13 cellular contexts compared by ENCODE assay signal in the genomic region with DNA sequence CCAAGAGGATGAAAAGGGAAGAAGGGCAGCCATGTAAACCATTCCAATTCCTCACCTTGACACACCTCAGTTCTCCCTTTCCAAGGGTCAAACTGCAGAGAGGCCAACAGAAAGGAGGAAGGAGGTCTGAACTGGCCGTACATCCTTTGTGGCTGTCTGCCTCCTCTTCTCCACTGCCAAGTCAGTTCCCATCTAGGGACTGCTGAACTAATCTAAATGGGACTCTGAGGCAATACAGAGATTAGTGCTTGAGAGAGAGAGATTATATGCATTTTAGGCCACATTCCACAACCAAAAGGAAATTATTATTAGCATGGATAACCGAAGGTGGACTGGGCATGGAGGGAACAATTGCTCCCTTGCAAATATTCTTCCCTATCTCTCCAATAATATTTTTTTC. TPM values are rescaled to one million over a fixed set of nuclear protein-coding genes. Genes with fewer than 3 reads are reported as not detected.
DNase-seq lines count a peak whose midpoint lies in the region; ATAC-seq and TF ChIP-seq lines count a peak whose summit lies in the region.
"Had no signal": no experiment of that assay in that cellular context is flagged by ENCODE, and none has a peak within 500 bp of the region (broad histone marks: within the 10 kb centered on the region; RNA-seq: fewer than 3 reads in every experiment).

No MANE protein-coding gene starts in this region.

- peaks cover 14% of the 10 kb centered on the region for H3F3A ChIP-seq in MM.1S (ENCODE audit: insufficient read depth, low read length)

- intact Hi-C loops in left lung (cut with DNase I) = no loop called here

- TF ChIP-seq CTCF in AG09309 (IDR thresholded peaks at IDR 0.05; ENCODE audit: control insufficient read depth, insufficient read depth, low read depth, low read length, missing control alignments) = no peak
- TF ChIP-seq CTCF in MM.1S (IDR thresholded peaks at IDR 0.05; ENCODE audit: low read length) = no peak
- no peak for TF ChIP-seq CTCF in nephron progenitor cell (IDR thresholded peaks at IDR 0.05)
- TF ChIP-seq CTCF in left lung (IDR thresholded peaks at IDR 0.05) = no peak

- no peaks in the 10 kb centered on the region for H3K36me3 ChIP-seq in MM.1S (replicated peaks; ENCODE audit: insufficient read depth, low read length)
- H3K36me3 ChIP-seq in endocrine pancreas (ENCODE audit: control insufficient read depth, insufficient read depth, low read length) = no peaks in the 10 kb centered on the region
- no peaks in the 10 kb centered on the region for H3K36me3 ChIP-seq in left lung

- no peaks in the 10 kb centered on the region for H4K20me1 ChIP-seq in MM.1S (ENCODE audit: insufficient read depth, low read length)

- H3K27ac ChIP-seq in MM.1S (ENCODE audit: low read length) = no peak overlapping the region
- H3K27ac ChIP-seq in left lung = no peak overlapping the region

- H3K4me3 Mint-ChIP-seq in nephron progenitor cell = peak overlapping the region; percentile 99

- no peaks in the 10 kb centered on the region for H3K9me3 ChIP-seq in MM.1S (replicated peaks; ENCODE audit: insufficient read depth, low read length)
- H3K9me3 ChIP-seq in endocrine pancreas (ENCODE audit: control insufficient read depth, low read length) = no peaks in the 10 kb centered on the region
- no peaks in the 10 kb centered on the region for H3K9me3 ChIP-seq in left lung

- ATAC-seq in left lung = no peak

- no peaks in the 10 kb centered on the region for H3K9me3 Mint-ChIP-seq in nephron progenitor cell

- H3K27ac Mint-ChIP-seq in nephron progenitor cell = peak overlapping the region; percentile 29
- H3K27ac Mint-ChIP-seq: CD4-positive, CD25-positive, alpha-beta regulatory T cell had no signal

- H3K27me3 Mint-ChIP-seq in nephron progenitor cell (ENCODE audit: low read depth, poor library complexity) = no peaks in the 10 kb centered on the region

- peaks cover 30% of the 10 kb centered on the region for H3K4me1 ChIP-seq in MM.1S (ENCODE audit: low read length)
- peaks cover 19% of the 10 kb centered on the region for H3K4me1 ChIP-seq in endocrine pancreas (ENCODE audit: control insufficient read depth, insufficient read depth, low read length)
- peaks cover 31 to 54% of the 10 kb centered on the region in 2 donors for H3K4me1 ChIP-seq in left lung

- H3K4me3 ChIP-seq in AG09309 (ENCODE audit: control insufficient read depth, low read depth, low read length) (peak overlapping the region; percentile 1), MM.1S (ENCODE audit: low read length) (no peak overlapping the region), endocrine pancreas (ENCODE audit: control insufficient read depth, insufficient read depth, low read length) (peak overlapping the region; percentile 41), left lung (peak overlapping the region in 1 of 2 donors; percentile 63)

- no peak for DNase-seq in AG09309 (ENCODE audit: low read depth)
- DNase-seq in MM.1S = no peak
- no peak for DNase-seq in nephron progenitor cell
- DNase-seq in left lung = no peak
- no peak for DNase-seq in activated T-cell treated with anti-CD3 and anti-CD28 coated beads, Interleukin-2, amount 50 U/mL, for 1 hour
- DNase-seq in DMS153 (lab: John Stamatoyannopoulos, UW) = no peak
- no peak for DNase-seq in NCI-H345 (lab: John Stamatoyannopoulos, UW)
- DNase-seq: amniotic stem cell; CD4-positive, CD25-positive, alpha-beta regulatory T cell; stimulated activated CD4-positive, alpha-beta T cell treated with anti-CD3 and anti-CD28 coated beads, Interleukin-12 subunit alpha, Interleukin-12 subunit beta, amount 100 ng/mL, for 4 hours had no signal

- no peaks in the 10 kb centered on the region for H3K27me3 ChIP-seq in MM.1S (replicated peaks; ENCODE audit: insufficient read depth, low read length)
- H3K27me3 ChIP-seq in endocrine pancreas (ENCODE audit: control insufficient read depth, insufficient read depth, low read length) = no peaks in the 10 kb centered on the region
- peaks cover 0 to 3% of the 10 kb centered on the region in 2 donors for H3K27me3 ChIP-seq in left lung

- no peak overlapping the region for H2AFZ ChIP-seq in MM.1S (ENCODE audit: low read length)

- H3K36me3 Mint-ChIP-seq in nephron progenitor cell (ENCODE audit: low read depth) = peaks cover 8% of the 10 kb centered on the region

- H3K4me2 ChIP-seq in MM.1S (ENCODE audit: low read depth, low read length) = 0 out of 2 replicates have a peak overlapping the region, but pooled peaks have one; percentile 86

- peaks cover 30% of the 10 kb centered on the region for H3K79me2 ChIP-seq in MM.1S (ENCODE audit: low read length)

- no peaks in the 10 kb centered on the region for H3K9me2 ChIP-seq in MM.1S (replicated peaks; ENCODE audit: insufficient read depth, low read length)

- peaks cover 67% of the 10 kb centered on the region for H3K4me1 Mint-ChIP-seq in nephron progenitor cell

- H3K9ac ChIP-seq in MM.1S (ENCODE audit: low read length) (no peak overlapping the region), endocrine pancreas (ENCODE audit: control insufficient read depth, insufficient read depth, low read length) (no peak overlapping the region)

RNA-seq across cellular contexts. Expression of a gene that starts 2.7 kb away (rescaled TPM):
- total RNA-seq in left lung = 10 to 100 TPM; 35.8 to 53.4 TPM

RNA-seq across cellular contexts. Expression of a gene that starts 56.8 kb away (rescaled TPM):
- total RNA-seq in left lung = not detected
- total RNA-seq: CD4-positive, CD25-positive, alpha-beta regulatory T cell; mesenteric fat pad; T-helper 2 cell treated with Interferon-gamma antibody and Interleukin-4, amounts not matched to agents 100 ng/mL and 5 ng/mL, for 36 hours had no signal
